26 cellular contexts compared by ENCODE assay signal in the genomic region with DNA sequence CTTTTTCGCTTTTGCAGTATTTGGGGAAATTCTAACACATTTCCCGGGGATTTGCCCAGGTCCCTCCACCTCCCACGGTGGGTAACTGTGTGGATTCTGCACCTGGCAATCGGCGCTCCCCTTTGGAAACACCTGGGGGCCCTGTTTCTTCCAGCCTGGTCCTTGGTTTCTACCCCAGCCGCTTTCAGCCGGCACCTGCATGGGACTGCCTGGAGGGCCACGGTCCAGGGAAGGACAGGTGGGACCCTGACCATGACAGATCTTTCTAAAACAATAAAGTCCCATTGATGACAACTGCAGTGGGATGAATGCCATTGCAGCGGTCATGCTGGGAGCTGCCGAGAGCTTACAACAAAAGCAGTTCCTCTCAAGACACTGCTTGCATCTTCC.
DNase-seq lines count a peak whose midpoint lies in the region; ATAC-seq and TF ChIP-seq lines count a peak whose summit lies in the region.
"Had no signal": no experiment of that assay in that cellular context is flagged by ENCODE, and none has a peak within 500 bp of the region (broad histone marks: within the 10 kb centered on the region; RNA-seq: fewer than 3 reads in every experiment).

No MANE protein-coding gene starts in this region.

- no peaks in the 10 kb centered on the region for H3K4me1 Mint-ChIP-seq in activated T-cell treated with anti-CD3 and anti-CD28 coated beads, Interleukin-2, amount 50 U/mL, for 24 hours (ENCODE audit: low read depth)
- no peaks in the 10 kb centered on the region for H3K4me1 Mint-ChIP-seq in activated T-cell treated with anti-CD3 and anti-CD28 coated beads, Interleukin-2, amount 50 U/mL, for 72 hours (ENCODE audit: low read depth)
- 0 out of 2 replicates have a peak, but pooled peaks cover 6% of the 10 kb centered on the region for H3K4me1 Mint-ChIP-seq in HFFc6 (ENCODE audit: low read depth)
- H3K4me1 Mint-ChIP-seq: naive thymus-derived CD8-positive, alpha-beta T cell had no signal

- ATAC-seq in activated T-cell treated with anti-CD3 and anti-CD28 coated beads, Interleukin-2, amount 50 U/mL, for 72 hours (replicated peaks in 1 of 2), result no peak
- no peak for ATAC-seq in GM21526 (IDR thresholded peaks at IDR 0.05; ENCODE audit: low FRiP score, unreplicated experiment)
- ATAC-seq: naive thymus-derived CD8-positive, alpha-beta T cell; psoas muscle had no signal

- no peak overlapping the region for H3K27ac Mint-ChIP-seq in activated T-cell treated with anti-CD3 and anti-CD28 coated beads, Interleukin-2, amount 50 U/mL, for 24 hours
- no peak overlapping the region for H3K27ac Mint-ChIP-seq in activated T-cell treated with anti-CD3 and anti-CD28 coated beads, Interleukin-2, amount 50 U/mL, for 72 hours
- H3K27ac Mint-ChIP-seq in HFFc6, result no peak overlapping the region
- H3K27ac Mint-ChIP-seq: activated naive CD8-positive, alpha-beta T cell; CD4-positive, CD25-positive, alpha-beta regulatory T cell; naive thymus-derived CD8-positive, alpha-beta T cell; T-helper 2 cell treated with Interferon-gamma antibody and Interleukin-4, amounts not matched to agents 5 μg/mL and 100 μg/mL, for 36 hours had no signal

- no peaks in the 10 kb centered on the region for H3K36me3 Mint-ChIP-seq in activated T-cell treated with anti-CD3 and anti-CD28 coated beads, Interleukin-2, amount 50 U/mL, for 24 hours (ENCODE audit: low read depth)
- H3K36me3 Mint-ChIP-seq in activated T-cell treated with anti-CD3 and anti-CD28 coated beads, Interleukin-2, amount 50 U/mL, for 72 hours (ENCODE audit: insufficient read depth in 2 of 2), result no peaks in the 10 kb centered on the region
- H3K36me3 Mint-ChIP-seq in HFFc6 (ENCODE audit: low read depth), result peaks cover 13% of the 10 kb centered on the region; the same call in 1 of the 2 replicates
- H3K36me3 Mint-ChIP-seq: activated naive CD8-positive, alpha-beta T cell; naive thymus-derived CD8-positive, alpha-beta T cell had no signal

- CTCF ChIA-PET in HEK293T (lab: Yijun Ruan, JAX), result no interaction called here

- POLR2A ChIA-PET in HEK293T (lab: Yijun Ruan, JAX), result no interaction called here

- no peaks in the 10 kb centered on the region for H3K9me3 Mint-ChIP-seq in activated T-cell treated with anti-CD3 and anti-CD28 coated beads, Interleukin-2, amount 50 U/mL, for 24 hours
- H3K9me3 Mint-ChIP-seq in activated T-cell treated with anti-CD3 and anti-CD28 coated beads, Interleukin-2, amount 50 U/mL, for 72 hours, result no peaks in the 10 kb centered on the region
- H3K9me3 Mint-ChIP-seq in HFFc6, result no peaks in the 10 kb centered on the region
- H3K9me3 Mint-ChIP-seq: T-helper 2 cell treated with Interferon-gamma antibody and Interleukin-4, amounts not matched to agents 5 μg/mL and 100 μg/mL, for 36 hours had no signal

- no peak for TF ChIP-seq CTCF in HFFc6 (IDR thresholded peaks at IDR 0.05)

- peak; percentile 13 for DNase-seq in activated T-cell treated with anti-CD3 and anti-CD28 coated beads, Interleukin-2, amount 50 U/mL, for 24 hours
- no peak for DNase-seq in activated T-cell treated with anti-CD3 and anti-CD28 coated beads, Interleukin-2, amount 50 U/mL, for 72 hours
- DNase-seq in NCI-H69 (lab: John Stamatoyannopoulos, UW), result peak; percentile 45
- DNase-seq in midbrain (lab: John Stamatoyannopoulos, UW), result peak; percentile 5
- DNase-seq in HFFc6, result no peak
- DNase-seq in HEK293T (ENCODE audit: extremely low spot score), result no peak
- no peak for DNase-seq in putamen (ENCODE audit: low spot score)
- DNase-seq: activated CD4-positive, alpha-beta T cell treated with anti-CD3 and anti-CD28 coated beads for 48 hours; activated CD8-positive, alpha-beta memory T cell treated with anti-CD3 and anti-CD28 coated beads for 24 hours; activated effector memory CD4-positive, alpha-beta T cell treated with Interleukin-2 at 50 U/mL for 16 hours; activated T-cell treated with anti-CD3 and anti-CD28 coated beads for 4 hours; Calu3; CD4-positive, CD25-positive, alpha-beta regulatory T cell; gastrocnemius medialis; KBM-7; naive thymus-derived CD8-positive, alpha-beta T cell; NCI-H1930; NCI-H524 treated with DMSO at 0.1 percent for 48 hours; occipital lobe; SIG-M5; stimulated activated CD4-positive, alpha-beta T cell treated with anti-CD3 and anti-CD28 coated beads, Interleukin-4, amount 100 ng/mL, for 4 hours; upper lobe of left lung had no signal

- H3K4me3 Mint-ChIP-seq in activated T-cell treated with anti-CD3 and anti-CD28 coated beads, Interleukin-2, amount 50 U/mL, for 24 hours, result no peak overlapping the region
- H3K4me3 Mint-ChIP-seq in activated T-cell treated with anti-CD3 and anti-CD28 coated beads, Interleukin-2, amount 50 U/mL, for 72 hours, result no peak overlapping the region
- no peak overlapping the region for H3K4me3 Mint-ChIP-seq in HFFc6
- H3K4me3 Mint-ChIP-seq: activated naive CD8-positive, alpha-beta T cell; CD4-positive, CD25-positive, alpha-beta regulatory T cell; naive thymus-derived CD8-positive, alpha-beta T cell; T-helper 2 cell treated with Interferon-gamma antibody and Interleukin-4, amounts not matched to agents 5 μg/mL and 100 μg/mL, for 36 hours had no signal

- H3K27me3 Mint-ChIP-seq in activated T-cell treated with anti-CD3 and anti-CD28 coated beads, Interleukin-2, amount 50 U/mL, for 24 hours, result no peaks in the 10 kb centered on the region
- H3K27me3 Mint-ChIP-seq in activated T-cell treated with anti-CD3 and anti-CD28 coated beads, Interleukin-2, amount 50 U/mL, for 72 hours (ENCODE audit: low read depth), result no peaks in the 10 kb centered on the region
- no peaks in the 10 kb centered on the region; the same call in none of the 2 replicates for H3K27me3 Mint-ChIP-seq in HFFc6 (ENCODE audit: insufficient read depth)
- H3K27me3 Mint-ChIP-seq: activated naive CD8-positive, alpha-beta T cell; CD4-positive, CD25-positive, alpha-beta regulatory T cell had no signal

TF ChIP-seq in HEK293T, 16 proteins besides CTCF, POLR2A, EP300 and RAD21:
- TF ChIP-seq NFRKB (IDR thresholded peaks at IDR 0.05) (no peak), LEF1 (IDR thresholded peaks at IDR 0.05; ENCODE audit: borderline replicate concordance) (no peak), ELF4 (IDR thresholded peaks at IDR 0.05) (no peak), FOXA1 (IDR thresholded peaks at IDR 0.05) (no peak), SUZ12 (IDR thresholded peaks at IDR 0.05) (no peak), ZNF384 (IDR thresholded peaks at IDR 0.05) (no peak), CTBP1 (IDR thresholded peaks at IDR 0.05; ENCODE audit: borderline replicate concordance) (no peak), L3MBTL2 (conservative IDR thresholded peaks at IDR 0.05) (no peak), ARNT (IDR thresholded peaks at IDR 0.05) (no peak), SP1 (IDR thresholded peaks at IDR 0.05) (no peak), HDGF (IDR thresholded peaks at IDR 0.05; ENCODE audit: borderline replicate concordance) (no peak), FOXK2 (IDR thresholded peaks at IDR 0.05) (no peak), TARDBP (IDR thresholded peaks at IDR 0.05) (no peak), BHLHE40 (IDR thresholded peaks at IDR 0.05; ENCODE audit: borderline replicate concordance) (no peak), FOXM1 (IDR thresholded peaks at IDR 0.05; ENCODE audit: borderline replicate concordance) (no peak)
- TF ChIP-seq, protein P1, sequence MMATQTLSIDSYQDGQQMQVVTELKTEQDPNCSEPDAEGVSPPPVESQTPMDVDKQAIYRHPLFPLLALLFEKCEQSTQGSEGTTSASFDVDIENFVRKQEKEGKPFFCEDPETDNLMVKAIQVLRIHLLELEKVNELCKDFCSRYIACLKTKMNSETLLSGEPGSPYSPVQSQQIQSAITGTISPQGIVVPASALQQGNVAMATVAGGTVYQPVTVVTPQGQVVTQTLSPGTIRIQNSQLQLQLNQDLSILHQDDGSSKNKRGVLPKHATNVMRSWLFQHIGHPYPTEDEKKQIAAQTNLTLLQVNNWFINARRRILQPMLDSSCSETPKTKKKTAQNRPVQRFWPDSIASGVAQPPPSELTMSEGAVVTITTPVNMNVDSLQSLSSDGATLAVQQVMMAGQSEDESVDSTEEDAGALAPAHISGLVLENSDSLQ (IDR thresholded peaks at IDR 0.05), result no peak

Comparison
In these comparisons a context has a peak if more than half of its experiments do, and no peak if none do; other contexts are left out.
1. DNase-seq: peak in activated T-cell treated with anti-CD3 and anti-CD28 coated beads, Interleukin-2, amount 50 U/mL, for 24 hours (single experiment), NCI-H69 (single experiment) and midbrain (single experiment); none in activated T-cell treated with anti-CD3 and anti-CD28 coated beads, Interleukin-2, amount 50 U/mL, for 72 hours (0 of 2), HFFc6 (single experiment), HEK293T (single experiment) and putamen (single experiment).